In the genomic region with DNA sequence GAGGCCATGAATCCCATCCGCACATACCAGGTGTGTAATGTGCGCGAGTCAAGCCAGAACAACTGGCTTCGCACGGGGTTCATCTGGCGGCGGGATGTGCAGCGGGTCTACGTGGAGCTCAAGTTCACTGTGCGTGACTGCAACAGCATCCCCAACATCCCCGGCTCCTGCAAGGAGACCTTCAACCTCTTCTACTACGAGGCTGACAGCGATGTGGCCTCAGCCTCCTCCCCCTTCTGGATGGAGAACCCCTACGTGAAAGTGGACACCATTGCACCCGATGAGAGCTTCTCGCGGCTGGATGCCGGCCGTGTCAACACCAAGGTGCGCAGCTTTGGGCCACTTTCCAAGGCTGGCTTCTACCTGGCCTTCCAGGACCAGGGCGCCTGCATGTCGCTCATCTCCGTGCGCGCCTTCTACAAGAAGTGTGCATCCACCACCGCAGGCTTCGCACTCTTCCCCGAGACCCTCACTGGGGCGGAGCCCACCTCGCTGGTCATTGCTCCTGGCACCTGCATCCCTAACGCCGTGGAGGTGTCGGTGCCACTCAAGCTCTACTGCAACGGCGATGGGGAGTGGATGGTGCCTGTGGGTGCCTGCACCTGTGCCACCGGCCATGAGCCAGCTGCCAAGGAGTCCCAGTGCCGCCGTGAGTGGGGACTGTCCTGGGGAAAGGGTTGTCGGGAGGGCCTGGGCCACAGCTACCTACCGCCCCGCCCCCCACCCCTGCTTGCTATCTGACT, we compare ENCODE assay signal across 1 cellular context.
TF ChIP-seq lines count a peak whose summit lies in the region.

No MANE protein-coding gene starts in this region.

TF ChIP-seq in H1, 55 proteins besides CTCF, POLR2A, EP300 and RAD21 (continued from another document):
- TF ChIP-seq, protein P1, sequence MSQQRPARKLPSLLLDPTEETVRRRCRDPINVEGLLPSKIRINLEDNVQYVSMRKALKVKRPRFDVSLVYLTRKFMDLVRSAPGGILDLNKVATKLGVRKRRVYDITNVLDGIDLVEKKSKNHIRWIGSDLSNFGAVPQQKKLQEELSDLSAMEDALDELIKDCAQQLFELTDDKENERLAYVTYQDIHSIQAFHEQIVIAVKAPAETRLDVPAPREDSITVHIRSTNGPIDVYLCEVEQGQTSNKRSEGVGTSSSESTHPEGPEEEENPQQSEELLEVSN (IDR thresholded peaks at IDR 0.05): no peak
- TF ChIP-seq SP2 (IDR thresholded peaks at IDR 0.05; ENCODE audit: low read length) (no peak), HDAC6 (IDR thresholded peaks at IDR 0.05; ENCODE audit: low read depth, low read length) (no peak), NANOG (IDR thresholded peaks at IDR 0.05; ENCODE audit: insufficient read depth, low read depth, low read length, poor library complexity, severe bottlenecking) (no peak), RXRA (IDR thresholded peaks at IDR 0.05; ENCODE audit: insufficient read depth, low read depth, low read length) (no peak), SIRT6 (IDR thresholded peaks at IDR 0.05; ENCODE audit: low read length) (no peak), KDM4A (IDR thresholded peaks at IDR 0.05; ENCODE audit: low read depth, low read length, severe bottlenecking) (no peak), CREB1 (IDR thresholded peaks at IDR 0.05) (no peak)
